Comparison of ENCODE assay signal across 20 cellular contexts in the genomic region with DNA sequence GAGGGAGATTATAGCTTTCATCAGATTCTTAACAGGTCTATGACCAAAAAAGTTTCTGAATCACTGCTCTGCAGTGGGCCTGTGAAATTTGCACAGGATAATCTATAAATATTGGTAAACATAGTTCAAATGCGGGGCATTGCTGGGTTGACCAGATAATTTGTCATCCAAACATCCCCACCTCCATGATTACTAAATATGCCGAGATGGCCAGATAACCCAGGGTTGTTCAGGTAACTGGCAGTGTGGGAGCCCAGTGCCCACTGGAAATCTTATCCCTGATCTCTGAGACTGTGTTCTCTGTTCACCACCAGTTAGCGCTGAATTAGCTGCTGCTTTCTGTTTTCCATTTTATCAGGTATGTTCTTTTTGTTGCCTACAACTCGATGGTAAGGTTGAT. TPM values are rescaled to one million over a fixed set of nuclear protein-coding genes. Genes with fewer than 3 reads are reported as not detected.
A peak's percentile ranks its signal among the peaks of the same experiment; 100 is the strongest.
DNase-seq lines count a peak whose midpoint lies in the region; ATAC-seq, FAIRE-seq and TF ChIP-seq lines count a peak whose summit lies in the region.
"Had no signal": no experiment of that assay in that cellular context is flagged by ENCODE, and none has a peak within 500 bp of the region (broad histone marks: within the 10 kb centered on the region; RNA-seq: fewer than 3 reads in every experiment).

No MANE protein-coding gene starts in this region.

- H4K20me1 ChIP-seq in HepG2 (ENCODE audit: insufficient read depth, low read length), result no peaks in the 10 kb centered on the region

- POLR2A ChIA-PET in HepG2 (lab: Yijun Ruan, JAX), result interaction anchor here (0.8 to 3.5 kb wide), 5 partner anchors 21 to 169 kb away, joined by 3 to 22 read pairs (median 4); a partner anchor contains a TSS

- H3K27ac ChIP-seq in HepG2 (ENCODE audit: extremely low read length, insufficient read depth, low read length) (peak overlapping the region; percentile 41), right lobe of liver (no peak overlapping the region), endodermal cell (ENCODE audit: low read depth, low read length) (peak overlapping the region; percentile 18), vagina (peak overlapping the region; percentile 42)
- H3K27ac ChIP-seq: SJCRH30 had no signal

- no peak for FAIRE-seq in HepG2 (lab: Jason Lieb, UNC)
- FAIRE-seq: islet of Langerhans had no signal

- in situ Hi-C loops in HepG2 (cut with HindIII; ENCODE audit: extremely low pct_ligation_motif_present, low pct_unique_long_range_greater_than_20kb), result no loop called here

- BruUV-seq in HepG2 (replicated peaks; lab: Mats Ljungman, UMichigan), result no TSS peak

- H3K27me3 Mint-ChIP-seq in endodermal cell (ENCODE audit: insufficient read depth) (no peaks in the 10 kb centered on the region), nephron (ENCODE audit: low read depth) (no peaks in the 10 kb centered on the region)
- H3K27me3 Mint-ChIP-seq: activated CD4-positive, alpha-beta T cell treated with anti-CD3 and anti-CD28 coated beads for 36 hours had no signal

- no peak overlapping the region for H2AFZ ChIP-seq in HepG2 (ENCODE audit: low read length)

- no peaks in the 10 kb centered on the region for H3K36me3 ChIP-seq in HepG2 (replicated peaks in 1 of 2; ENCODE audit: control insufficient read depth in 1 of 2, insufficient read depth in 2 of 2, low read length in 2 of 2)
- no peaks in the 10 kb centered on the region for H3K36me3 ChIP-seq in right lobe of liver
- H3K36me3 ChIP-seq in endodermal cell (ENCODE audit: control insufficient read depth, insufficient read depth, low read length), result no peaks in the 10 kb centered on the region
- H3K36me3 ChIP-seq in vagina, result no peaks in the 10 kb centered on the region
- H3K36me3 ChIP-seq: ascending aorta, SJCRH30 had no signal

- TF ChIP-seq POLR2A in HepG2 (IDR thresholded peaks at IDR 0.05; ENCODE audit: insufficient read depth in 1 of 2, low read depth in 2 of 2, low read length in 2 of 2), result no peak
- no peak for TF ChIP-seq POLR2A in right lobe of liver (IDR thresholded peaks at IDR 0.05)
- no peak for TF ChIP-seq POLR2A in vagina (IDR thresholded peaks at IDR 0.05)

- peak overlapping the region; percentile 67 for H3K4me2 ChIP-seq in HepG2 (ENCODE audit: low read depth, low read length)

- H3K27ac Mint-ChIP-seq in endodermal cell (peak overlapping the region; percentile 18), nephron (peak overlapping the region; percentile 91)
- H3K27ac Mint-ChIP-seq: activated CD4-positive, alpha-beta T cell treated with anti-CD3 and anti-CD28 coated beads for 36 hours; stimulated activated effector memory CD8-positive, alpha-beta T cell treated with anti-CD3 and anti-CD28 coated beads, Interleukin-12 subunit alpha, Interleukin-12 subunit beta, amount 100 ng/mL, for 72 hours had no signal

- no peak for TF ChIP-seq RAD21 in HepG2 (CRISPR knock-in tag; IDR thresholded peaks at IDR 0.05)

- no peaks in the 10 kb centered on the region; a peak in 1 of 5 replicates for H3K27me3 ChIP-seq in HepG2 (ENCODE audit: control insufficient read depth in 1 of 2, insufficient read depth in 2 of 2, low read length in 2 of 2)
- no peaks in the 10 kb centered on the region for H3K27me3 ChIP-seq in right lobe of liver
- H3K27me3 ChIP-seq in endodermal cell (ENCODE audit: control insufficient read depth, insufficient read depth, low read length, poor library complexity, severe bottlenecking), result no peaks in the 10 kb centered on the region
- no peaks in the 10 kb centered on the region for H3K27me3 ChIP-seq in vagina
- H3K27me3 ChIP-seq: ascending aorta, SJCRH30 had no signal

- 73% methylated on average over 4 of the region's 4 CpGs for WGBS in HepG2 (ENCODE audit: low lambda C conversion rate)
- 90% methylated on average over 3 of the region's 4 CpGs for WGBS in right lobe of liver (ENCODE audit: insufficient coverage, low coverage, low lambda C conversion rate, missing lambda C conversion rate)
- WGBS in endodermal cell (ENCODE audit: insufficient coverage in 1 of 2, insufficient read length in 1 of 2), 2 experiments, result 96 to 100% methylated on average over 2 to 4 of the region's 4 CpGs

- no peak overlapping the region for H3K4me3 ChIP-seq in HepG2 (replicated peaks in 1 of 3; ENCODE audit: insufficient read depth in 1 of 3, low read depth in 2 of 3, low read length in 3 of 3)
- no peak overlapping the region for H3K4me3 ChIP-seq in right lobe of liver
- H3K4me3 ChIP-seq in endodermal cell (ENCODE audit: low read length), result no peak overlapping the region
- no peak overlapping the region for H3K4me3 ChIP-seq in vagina
- H3K4me3 ChIP-seq: ascending aorta, mucosa of descending colon, SJCRH30 had no signal

- no peak overlapping the region for H3K4me3 Mint-ChIP-seq in endodermal cell
- no peak overlapping the region for H3K4me3 Mint-ChIP-seq in nephron
- H3K4me3 Mint-ChIP-seq: activated CD4-positive, alpha-beta T cell treated with anti-CD3 and anti-CD28 coated beads for 36 hours; CD4-positive, CD25-positive, alpha-beta regulatory T cell; stimulated activated effector memory CD8-positive, alpha-beta T cell treated with anti-CD3 and anti-CD28 coated beads, Interleukin-12 subunit alpha, Interleukin-12 subunit beta, amount 100 ng/mL, for 72 hours had no signal

- ATAC-seq in HepG2 (no peak), right lobe of liver (no peak), GM18498 (IDR thresholded peaks at IDR 0.05; ENCODE audit: unreplicated experiment) (no peak)
- ATAC-seq: activated CD4-positive, alpha-beta T cell treated with anti-CD3 and anti-CD28 coated beads for 36 hours; stimulated activated effector memory CD8-positive, alpha-beta T cell treated with anti-CD3 and anti-CD28 coated beads, Interleukin-12 subunit alpha, Interleukin-12 subunit beta, amount 100 ng/mL, for 72 hours had no signal

- no peaks in the 10 kb centered on the region for H3K9me3 Mint-ChIP-seq in endodermal cell
- no peaks in the 10 kb centered on the region for H3K9me3 Mint-ChIP-seq in nephron
- H3K9me3 Mint-ChIP-seq: CD4-positive, CD25-positive, alpha-beta regulatory T cell; stimulated activated effector memory CD8-positive, alpha-beta T cell treated with anti-CD3 and anti-CD28 coated beads, Interleukin-12 subunit alpha, Interleukin-12 subunit beta, amount 100 ng/mL, for 72 hours had no signal

- H3K9ac ChIP-seq in HepG2 (ENCODE audit: insufficient read depth, low read depth, low read length), result no peak overlapping the region
- no peak overlapping the region for H3K9ac ChIP-seq in endodermal cell (ENCODE audit: extremely low read depth, low read length, poor library complexity, severe bottlenecking)

- H3K9me3 ChIP-seq in HepG2 (ENCODE audit: low read length), result no peaks in the 10 kb centered on the region
- H3K9me3 ChIP-seq in right lobe of liver, result no peaks in the 10 kb centered on the region
- H3K9me3 ChIP-seq in endodermal cell (ENCODE audit: control insufficient read depth, low read length), result no peaks in the 10 kb centered on the region
- no peaks in the 10 kb centered on the region for H3K9me3 ChIP-seq in vagina
- H3K9me3 ChIP-seq: ascending aorta, mucosa of descending colon, SJCRH30 had no signal

- CTCF ChIA-PET in HepG2 (lab: Yijun Ruan, JAX; ENCODE audit: low intra/inter-chr PET ratio, low total read pairs), result no interaction called here

- intact Hi-C loops in HepG2 (cut with micrococcal nuclease; ENCODE audit: unreplicated experiment), result no loop called here
- intact Hi-C loops in right lobe of liver (cut with DNase I), result no loop called here
- intact Hi-C loops in vagina (cut with DNase I), result no loop called here

- H3K36me3 Mint-ChIP-seq in endodermal cell (ENCODE audit: low read depth), result no peaks in the 10 kb centered on the region
- H3K36me3 Mint-ChIP-seq in nephron (ENCODE audit: low read depth), result peaks cover 3% of the 10 kb centered on the region
- H3K36me3 Mint-ChIP-seq: CD4-positive, CD25-positive, alpha-beta regulatory T cell; stimulated activated effector memory CD8-positive, alpha-beta T cell treated with anti-CD3 and anti-CD28 coated beads, Interleukin-12 subunit alpha, Interleukin-12 subunit beta, amount 100 ng/mL, for 72 hours had no signal

- H3K4me1 Mint-ChIP-seq in endodermal cell (peaks cover 42% of the 10 kb centered on the region), nephron (peaks cover 51% of the 10 kb centered on the region)

- DNase-seq in HepG2 (ENCODE audit: low spot score), result no peak
- DNase-seq in right lobe of liver, result no peak
- DNase-seq in endodermal cell, result no peak
- no peak for DNase-seq in vagina (ENCODE audit: extremely low spot score in 2 of 2)
- DNase-seq in central memory CD4-positive, alpha-beta T cell, result no peak
- no peak for DNase-seq in putamen (ENCODE audit: low spot score)
- DNase-seq: activated CD4-positive, alpha-beta T cell treated with anti-CD3 and anti-CD28 coated beads for 36 hours; activated CD8-positive, alpha-beta memory T cell treated with anti-CD3 and anti-CD28 coated beads, Interleukin-2, amount 50 U/mL, for 4 hours; activated gamma-delta T cell treated with Interleukin-2 at 50 U/mL for 16 hours; CD4-positive, CD25-positive, alpha-beta regulatory T cell; GOT3; head of caudate nucleus; mucosa of descending colon; SJCRH30; T-helper 9 cell had no signal

- H3K79me2 ChIP-seq in HepG2 (ENCODE audit: insufficient read depth, low read length), result peaks cover 69% of the 10 kb centered on the region

- TF ChIP-seq EP300 in HepG2 (IDR thresholded peaks at IDR 0.05; ENCODE audit: low read depth in 2 of 2, low read length in 2 of 2) (no peak), HepG2 (CRISPR knock-in tag; IDR thresholded peaks at IDR 0.05; ENCODE audit: borderline replicate concordance) (no peak)

- H3K4me1 ChIP-seq in HepG2 (ENCODE audit: insufficient read depth, low read length) (peaks cover 54% of the 10 kb centered on the region), right lobe of liver (no peaks in the 10 kb centered on the region), endodermal cell (ENCODE audit: control insufficient read depth, insufficient read depth, low read length) (peaks cover 10% of the 10 kb centered on the region), vagina (peaks cover 41% of the 10 kb centered on the region)

- TF ChIP-seq CTCF in HepG2 (CRISPR knock-in tag; IDR thresholded peaks at IDR 0.05) (no peak), right lobe of liver (IDR thresholded peaks at IDR 0.05) (no peak), endodermal cell (conservative IDR thresholded peaks at IDR 0.05) (no peak), nephron (IDR thresholded peaks at IDR 0.05; ENCODE audit: unreplicated experiment in 3 of 3) (no peak), vagina (IDR thresholded peaks at IDR 0.05) (no peak)

RNA-seq across cellular contexts. Expression of a gene that starts 21.4 kb away (rescaled TPM):
- total RNA-seq in HepG2 (2016; rRNA removed; fragmentation: Illumina TruSeq; extraction: Trizol), result 48.5 and 99.8 TPM in 2 replicates
- total RNA-seq in HepG2 (2016; cell fraction: cytosol; rRNA removed; fragmentation: Illumina TruSeq; extraction: Trizol; ENCODE audit: low read depth), result 16.1 and 17.5 TPM in 2 replicates
- 42.2 and 99.6 TPM in 2 replicates for total RNA-seq in HepG2 (2016; cell fraction: insoluble cytoplasmic fraction; rRNA removed; fragmentation: Illumina TruSeq; extraction: Trizol)
- 29.0 and 31.7 TPM in 2 replicates for total RNA-seq in HepG2 (2016; cell fraction: membrane; rRNA removed; fragmentation: Illumina TruSeq; extraction: Trizol)
- 111 and 135 TPM in 2 replicates for total RNA-seq in HepG2 (2016; cell fraction: nucleus; rRNA removed; fragmentation: Illumina TruSeq; extraction: Trizol)
- polyA plus RNA-seq in HepG2 (2011; rRNA removed), result 98.5 and 116 TPM in 2 replicates
- 75.5 and 97.3 TPM in 2 replicates for polyA plus RNA-seq in HepG2 (2011; cell fraction: cytosol; rRNA removed)
- 240 and 289 TPM in 2 replicates for polyA plus RNA-seq in HepG2 (2011; cell fraction: nucleus; rRNA removed)
- 93.9 and 95.7 TPM in 2 replicates for polyA plus RNA-seq in HepG2 (2012)
- 6.8 and 7.3 TPM in 2 replicates for polyA plus RNA-seq in HepG2 (2016; cell fraction: cytosol; fragmentation: Illumina TruSeq; extraction: Trizol; ENCODE audit: low read depth)
- polyA plus RNA-seq in HepG2 (2016; cell fraction: insoluble cytoplasmic fraction; fragmentation: Illumina TruSeq; extraction: Trizol; ENCODE audit: low read depth), result 34.4 and 38.1 TPM in 2 replicates
- 12.8 and 15.4 TPM in 2 replicates for polyA plus RNA-seq in HepG2 (2016; cell fraction: membrane; fragmentation: Illumina TruSeq; extraction: Trizol; ENCODE audit: low read depth)
- 220 and 224 TPM in 2 replicates for polyA plus RNA-seq in HepG2 (2016; cell fraction: nucleus; fragmentation: Illumina TruSeq; extraction: Trizol; ENCODE audit: insufficient read depth, low read depth)
- 0.19 and 231 TPM in 2 replicates for polyA minus RNA-seq in HepG2 (2011; rRNA and poly(A)+ RNA removed; ENCODE audit: low replicate concordance)
- polyA minus RNA-seq in HepG2 (2011; cell fraction: cytosol; rRNA and poly(A)+ RNA removed), result 83.9 and 88.1 TPM in 2 replicates
- polyA minus RNA-seq in HepG2 (2011; cell fraction: nucleus; rRNA and poly(A)+ RNA removed), result 66.0 and 71.1 TPM in 2 replicates
- total RNA-seq in right lobe of liver, result 1 to 10 TPM in 3 of 6 experiments, under 1 TPM in 3; 0.55 to 1.8 (median 0.99) TPM
- 100 to 1,000 TPM; 167 to 183 TPM for total RNA-seq in endodermal cell
- 126 TPM for polyA plus RNA-seq in endodermal cell (2013, experiment 1 of 2)
- 121 TPM for polyA plus RNA-seq in endodermal cell (2013, experiment 2 of 2)
- 62.1 TPM for total RNA-seq in vagina

RNA-seq across cellular contexts. Expression of a gene that starts 38.1 kb away (rescaled TPM):
- total RNA-seq in HepG2 (2016; rRNA removed; fragmentation: Illumina TruSeq; extraction: Trizol), result 45.4 and 45.8 TPM in 2 replicates
- total RNA-seq in HepG2 (2016; cell fraction: cytosol; rRNA removed; fragmentation: Illumina TruSeq; extraction: Trizol; ENCODE audit: low read depth), result 8.5 and 8.8 TPM in 2 replicates
- total RNA-seq in HepG2 (2016; cell fraction: insoluble cytoplasmic fraction; rRNA removed; fragmentation: Illumina TruSeq; extraction: Trizol), result 47.2 and 51.0 TPM in 2 replicates
- 13.3 and 15.2 TPM in 2 replicates for total RNA-seq in HepG2 (2016; cell fraction: membrane; rRNA removed; fragmentation: Illumina TruSeq; extraction: Trizol)
- total RNA-seq in HepG2 (2016; cell fraction: nucleus; rRNA removed; fragmentation: Illumina TruSeq; extraction: Trizol), result 35.8 and 40.4 TPM in 2 replicates
- 70.4 and 89.4 TPM in 2 replicates for polyA plus RNA-seq in HepG2 (2011; rRNA removed)
- 29.9 and 38.2 TPM in 2 replicates for polyA plus RNA-seq in HepG2 (2011; cell fraction: cytosol; rRNA removed)
- polyA plus RNA-seq in HepG2 (2011; cell fraction: nucleus; rRNA removed), result 249 and 270 TPM in 2 replicates
- 56.0 and 58.1 TPM in 2 replicates for polyA plus RNA-seq in HepG2 (2012)
- 4.5 and 5.4 TPM in 2 replicates for polyA plus RNA-seq in HepG2 (2016; cell fraction: cytosol; fragmentation: Illumina TruSeq; extraction: Trizol; ENCODE audit: low read depth)
- 32.7 and 33.8 TPM in 2 replicates for polyA plus RNA-seq in HepG2 (2016; cell fraction: insoluble cytoplasmic fraction; fragmentation: Illumina TruSeq; extraction: Trizol; ENCODE audit: low read depth)
- polyA plus RNA-seq in HepG2 (2016; cell fraction: membrane; fragmentation: Illumina TruSeq; extraction: Trizol; ENCODE audit: low read depth), result 6.9 and 7.6 TPM in 2 replicates
- 72.9 and 91.6 TPM in 2 replicates for polyA plus RNA-seq in HepG2 (2016; cell fraction: nucleus; fragmentation: Illumina TruSeq; extraction: Trizol; ENCODE audit: insufficient read depth, low read depth)
- 12.0 and 88.9 TPM in 2 replicates for polyA minus RNA-seq in HepG2 (2011; rRNA and poly(A)+ RNA removed; ENCODE audit: low replicate concordance)
- polyA minus RNA-seq in HepG2 (2011; cell fraction: cytosol; rRNA and poly(A)+ RNA removed), result 22.5 and 32.4 TPM in 2 replicates
- 64.2 and 74.3 TPM in 2 replicates for polyA minus RNA-seq in HepG2 (2011; cell fraction: nucleus; rRNA and poly(A)+ RNA removed)
- total RNA-seq in right lobe of liver, result 100 to 1,000 TPM in 1 of 6 experiments, 10 to 100 TPM in 5; 45.8 to 134 (median 65.0) TPM
- total RNA-seq in endodermal cell, result 10 to 100 TPM; 36.6 to 38.0 TPM
- polyA plus RNA-seq in endodermal cell (2013, experiment 1 of 2), result 40.7 TPM
- 35.4 TPM for polyA plus RNA-seq in endodermal cell (2013, experiment 2 of 2)
- 17.2 TPM for total RNA-seq in vagina

RNA-seq across cellular contexts. Expression of a gene that starts 38.3 kb away (rescaled TPM):
- total RNA-seq in HepG2 (2016; rRNA removed; fragmentation: Illumina TruSeq; extraction: Trizol), result 56.1 and 56.8 TPM in 2 replicates
- total RNA-seq in HepG2 (2016; cell fraction: cytosol; rRNA removed; fragmentation: Illumina TruSeq; extraction: Trizol; ENCODE audit: low read depth), result 24.7 and 25.2 TPM in 2 replicates
- total RNA-seq in HepG2 (2016; cell fraction: insoluble cytoplasmic fraction; rRNA removed; fragmentation: Illumina TruSeq; extraction: Trizol), result 45.8 and 58.5 TPM in 2 replicates
- 19.8 and 24.7 TPM in 2 replicates for total RNA-seq in HepG2 (2016; cell fraction: membrane; rRNA removed; fragmentation: Illumina TruSeq; extraction: Trizol)
- total RNA-seq in HepG2 (2016; cell fraction: nucleus; rRNA removed; fragmentation: Illumina TruSeq; extraction: Trizol), result 29.3 and 31.1 TPM in 2 replicates
- 65.6 and 69.9 TPM in 2 replicates for polyA plus RNA-seq in HepG2 (2011; rRNA removed)
- polyA plus RNA-seq in HepG2 (2011; cell fraction: cytosol; rRNA removed), result 54.5 and 71.8 TPM in 2 replicates
- 75.8 and 91.0 TPM in 2 replicates for polyA plus RNA-seq in HepG2 (2011; cell fraction: nucleus; rRNA removed)
- 95.2 and 116 TPM in 2 replicates for polyA plus RNA-seq in HepG2 (2012)
- 24.0 and 25.5 TPM in 2 replicates for polyA plus RNA-seq in HepG2 (2016; cell fraction: cytosol; fragmentation: Illumina TruSeq; extraction: Trizol; ENCODE audit: low read depth)
- polyA plus RNA-seq in HepG2 (2016; cell fraction: insoluble cytoplasmic fraction; fragmentation: Illumina TruSeq; extraction: Trizol; ENCODE audit: low read depth), result 88.5 and 104 TPM in 2 replicates
- polyA plus RNA-seq in HepG2 (2016; cell fraction: membrane; fragmentation: Illumina TruSeq; extraction: Trizol; ENCODE audit: low read depth), result 24.2 and 27.0 TPM in 2 replicates
- 91.3 and 95.0 TPM in 2 replicates for polyA plus RNA-seq in HepG2 (2016; cell fraction: nucleus; fragmentation: Illumina TruSeq; extraction: Trizol; ENCODE audit: insufficient read depth, low read depth)
- 45.8 and 60.7 TPM in 2 replicates for polyA minus RNA-seq in HepG2 (2011; rRNA and poly(A)+ RNA removed; ENCODE audit: low replicate concordance)
- 30.5 and 54.2 TPM in 2 replicates for polyA minus RNA-seq in HepG2 (2011; cell fraction: cytosol; rRNA and poly(A)+ RNA removed)
- 18.3 and 19.6 TPM in 2 replicates for polyA minus RNA-seq in HepG2 (2011; cell fraction: nucleus; rRNA and poly(A)+ RNA removed)
- total RNA-seq in right lobe of liver, result 10 to 100 TPM; 41.6 to 63.1 (median 60.4) TPM
- total RNA-seq in endodermal cell, result 10 to 100 TPM; 51.6 to 65.2 TPM
- polyA plus RNA-seq in endodermal cell (2013, experiment 1 of 2), result 64.5 TPM
- polyA plus RNA-seq in endodermal cell (2013, experiment 2 of 2), result 63.3 TPM
- 14.2 TPM for total RNA-seq in vagina

RNA-seq across cellular contexts. Expression of a gene that starts 43.9 kb away (rescaled TPM):
- total RNA-seq in HepG2 (2016; rRNA removed; fragmentation: Illumina TruSeq; extraction: Trizol) (30.7 and 32.0 TPM in 2 replicates), right lobe of liver (10 to 100 TPM in 1 of 6 experiments, 1 to 10 TPM in 5; 6.5 to 12.7 (median 8.8) TPM), endodermal cell (10 to 100 TPM; 39.0 to 51.7 TPM), vagina (13.0 TPM)
- total RNA-seq in HepG2 (2016; cell fraction: cytosol; rRNA removed; fragmentation: Illumina TruSeq; extraction: Trizol; ENCODE audit: low read depth), result 1.6 and 2.2 TPM in 2 replicates
- total RNA-seq in HepG2 (2016; cell fraction: insoluble cytoplasmic fraction; rRNA removed; fragmentation: Illumina TruSeq; extraction: Trizol), result 27.3 and 31.2 TPM in 2 replicates
- total RNA-seq in HepG2 (2016; cell fraction: membrane; rRNA removed; fragmentation: Illumina TruSeq; extraction: Trizol), result 5.8 and 6.7 TPM in 2 replicates
- total RNA-seq in HepG2 (2016; cell fraction: nucleus; rRNA removed; fragmentation: Illumina TruSeq; extraction: Trizol), result 34.6 and 35.9 TPM in 2 replicates
- polyA plus RNA-seq in HepG2 (2011; rRNA removed), result 60.7 and 79.4 TPM in 2 replicates
- 38.0 and 49.6 TPM in 2 replicates for polyA plus RNA-seq in HepG2 (2011; cell fraction: cytosol; rRNA removed)
- polyA plus RNA-seq in HepG2 (2011; cell fraction: nucleus; rRNA removed), result 221 and 265 TPM in 2 replicates
- 36.5 and 41.4 TPM in 2 replicates for polyA plus RNA-seq in HepG2 (2012)
- 1.1 and 1.4 TPM in 2 replicates for polyA plus RNA-seq in HepG2 (2016; cell fraction: cytosol; fragmentation: Illumina TruSeq; extraction: Trizol; ENCODE audit: low read depth)
- polyA plus RNA-seq in HepG2 (2016; cell fraction: insoluble cytoplasmic fraction; fragmentation: Illumina TruSeq; extraction: Trizol; ENCODE audit: low read depth), result 16.9 and 21.5 TPM in 2 replicates
- polyA plus RNA-seq in HepG2 (2016; cell fraction: membrane; fragmentation: Illumina TruSeq; extraction: Trizol; ENCODE audit: low read depth), result 2.2 and 2.7 TPM in 2 replicates
- polyA plus RNA-seq in HepG2 (2016; cell fraction: nucleus; fragmentation: Illumina TruSeq; extraction: Trizol; ENCODE audit: insufficient read depth, low read depth), result 63.7 and 70.4 TPM in 2 replicates
- 14.4 and 143 TPM in 2 replicates for polyA minus RNA-seq in HepG2 (2011; rRNA and poly(A)+ RNA removed; ENCODE audit: low replicate concordance)
- polyA minus RNA-seq in HepG2 (2011; cell fraction: cytosol; rRNA and poly(A)+ RNA removed), result 44.5 and 45.5 TPM in 2 replicates
- polyA minus RNA-seq in HepG2 (2011; cell fraction: nucleus; rRNA and poly(A)+ RNA removed), result 65.0 and 67.0 TPM in 2 replicates
- polyA plus RNA-seq in endodermal cell (2013, experiment 1 of 2), result 37.9 TPM
- polyA plus RNA-seq in endodermal cell (2013, experiment 2 of 2), result 36.0 TPM

Comparison
In these comparisons a context has a peak if more than half of its experiments do, and no peak if none do; other contexts are left out.
1. H3K27ac ChIP-seq: peak in HepG2 (single experiment), endodermal cell (single experiment) and vagina (single experiment); none in right lobe of liver (0 of 3).
2. RNA of a gene that starts 21.4 kb away (total RNA-seq): 167 to 183 TPM in endodermal cell, 16.1 to 135 TPM in HepG2 and 62.1 TPM in vagina (single experiment); 0.55 to 1.8 TPM in right lobe of liver; every median in the first group is over 4 times any median in the second.